24 cellular contexts compared by ENCODE assay signal in genomic region chr6:164283574-164283973, GRCh38.
"Had no signal": no experiment of that assay in that cellular context is flagged by ENCODE, and none has a peak within 500 bp of the region (broad histone marks: within the 10 kb centered on the region; RNA-seq: fewer than 3 reads in every experiment).

No MANE protein-coding gene starts in this region.

- H3K27me3 ChIP-seq: brain microvascular endothelial cell, colonic mucosa, SJSA1 had no signal

- H3K9me3 ChIP-seq: colonic mucosa, SJSA1, SK-N-SH had no signal

- H3K4me3 ChIP-seq: colonic mucosa, SJSA1 had no signal

- DNase-seq: activated CD4-positive, alpha-beta T cell treated with anti-CD3 and anti-CD28 coated beads, Interleukin-2, amount 10 ng/mL, durations not matched to agents 24 days and 14 days; activated CD4-positive, alpha-beta T cell treated with anti-CD3 and anti-CD28 coated beads, Interleukin-2, amount 50 U/mL, for 4 hours; activated CD8-positive, alpha-beta T cell treated with anti-CD3 and anti-CD28 coated beads for 36 hours; activated effector memory CD4-positive, alpha-beta T cell treated with anti-CD3 and anti-CD28 coated beads, Interleukin-2, amount 50 U/mL, for 16 hours; activated naive CD4-positive, alpha-beta T cell; activated naive CD4-positive, alpha-beta T cell treated with anti-CD3 and anti-CD28 coated beads, Interleukin-2, amount 50 U/mL, for 16 hours; activated naive CD8-positive, alpha-beta T cell treated with anti-CD3 and anti-CD28 coated beads for 36 hours; activated T-cell treated with anti-CD3 and anti-CD28 coated beads, Interleukin-2, amount 50 U/mL, for 1 hour; activated T-cell treated with anti-CD3 and anti-CD28 coated beads, Interleukin-2, amount 50 U/mL, for 72 hours; amniotic stem cell; aorta; brain microvascular endothelial cell; colonic mucosa; NCI-H1105; NCI-H1417 treated with DMSO at 0.1 percent for 48 hours; NCI-H1930; NCI-H2081 treated with DMSO at 0.1 percent for 48 hours; NCI-H345; NCI-H526; NCI-H82; SHP77 treated with DMSO at 0.1 percent for 48 hours; SK-N-SH had no signal

- H3K27ac ChIP-seq: brain microvascular endothelial cell, colonic mucosa, KMS-11, SJSA1 had no signal

- H3K36me3 ChIP-seq: brain microvascular endothelial cell, colonic mucosa, SJSA1 had no signal

- H3K4me1 ChIP-seq: colonic mucosa, SJSA1 had no signal
